1 cellular context compared by ENCODE assay signal in genomic region chr11:128483211-128483788, GRCh38.
TF ChIP-seq lines count a peak whose summit lies in the region.

No MANE protein-coding gene starts in this region.

TF ChIP-seq in SK-N-SH, 30 proteins besides CTCF, POLR2A, EP300 and RAD21:
- TF ChIP-seq GATA2 (CRISPR knock-in tag; IDR thresholded peaks at IDR 0.05) = no peak
- TF ChIP-seq TCF12 (IDR thresholded peaks at IDR 0.05) = no peak
- no peak for TF ChIP-seq RFX5 (IDR thresholded peaks at IDR 0.05; ENCODE audit: low read length)
- TF ChIP-seq FOXJ3 (CRISPR knock-in tag; IDR thresholded peaks at IDR 0.05) = no peak
- no peak for TF ChIP-seq POLR2AphosphoS5 (IDR thresholded peaks at IDR 0.05; ENCODE audit: low read depth, low read length)
- no peak for TF ChIP-seq GABPA (IDR thresholded peaks at IDR 0.05; ENCODE audit: low read depth)
- no peak for TF ChIP-seq RXRA (IDR thresholded peaks at IDR 0.05; ENCODE audit: borderline replicate concordance, low read depth)
- no peak for TF ChIP-seq USF1 (IDR thresholded peaks at IDR 0.05; ENCODE audit: borderline replicate concordance, low read depth)
- TF ChIP-seq, protein P1, sequence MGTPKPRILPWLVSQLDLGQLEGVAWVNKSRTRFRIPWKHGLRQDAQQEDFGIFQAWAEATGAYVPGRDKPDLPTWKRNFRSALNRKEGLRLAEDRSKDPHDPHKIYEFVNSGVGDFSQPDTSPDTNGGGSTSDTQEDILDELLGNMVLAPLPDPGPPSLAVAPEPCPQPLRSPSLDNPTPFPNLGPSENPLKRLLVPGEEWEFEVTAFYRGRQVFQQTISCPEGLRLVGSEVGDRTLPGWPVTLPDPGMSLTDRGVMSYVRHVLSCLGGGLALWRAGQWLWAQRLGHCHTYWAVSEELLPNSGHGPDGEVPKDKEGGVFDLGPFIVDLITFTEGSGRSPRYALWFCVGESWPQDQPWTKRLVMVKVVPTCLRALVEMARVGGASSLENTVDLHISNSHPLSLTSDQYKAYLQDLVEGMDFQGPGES (IDR thresholded peaks at IDR 0.05; ENCODE audit: low read depth, low read length) = no peak
- TF ChIP-seq MXI1 (IDR thresholded peaks at IDR 0.05; ENCODE audit: low read depth, low read length) = no peak
- no peak for TF ChIP-seq MEF2A (IDR thresholded peaks at IDR 0.05; ENCODE audit: borderline replicate concordance, low read depth)
- no peak for TF ChIP-seq NRF1 (IDR thresholded peaks at IDR 0.05; ENCODE audit: low read depth, low read length)
- TF ChIP-seq, protein P2, sequence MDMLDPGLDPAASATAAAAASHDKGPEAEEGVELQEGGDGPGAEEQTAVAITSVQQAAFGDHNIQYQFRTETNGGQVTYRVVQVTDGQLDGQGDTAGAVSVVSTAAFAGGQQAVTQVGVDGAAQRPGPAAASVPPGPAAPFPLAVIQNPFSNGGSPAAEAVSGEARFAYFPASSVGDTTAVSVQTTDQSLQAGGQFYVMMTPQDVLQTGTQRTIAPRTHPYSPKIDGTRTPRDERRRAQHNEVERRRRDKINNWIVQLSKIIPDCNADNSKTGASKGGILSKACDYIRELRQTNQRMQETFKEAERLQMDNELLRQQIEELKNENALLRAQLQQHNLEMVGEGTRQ (IDR thresholded peaks at IDR 0.05; ENCODE audit: borderline replicate concordance, low read depth, low read length) = no peak
- no peak for TF ChIP-seq FOSL2 (IDR thresholded peaks at IDR 0.05; ENCODE audit: borderline replicate concordance, low read depth)
- no peak for TF ChIP-seq SMC3 (IDR thresholded peaks at IDR 0.05; ENCODE audit: low read depth, low read length)
- no peak for TF ChIP-seq RCOR1 (IDR thresholded peaks at IDR 0.05; ENCODE audit: low read length)
